21 cellular contexts compared by ENCODE assay signal in genomic region chr17:1535737-1536136, GRCh38.
"Had no signal": no experiment of that assay in that cellular context is flagged by ENCODE, and none has a peak within 500 bp of the region (broad histone marks: within the 10 kb centered on the region; RNA-seq: fewer than 3 reads in every experiment).

No MANE protein-coding gene starts in this region.

- H3K9me3 Mint-ChIP-seq: dendritic cell treated with granulocyte-macrophage colony-stimulating factor and Interleukin-4, amounts not matched to agents 40 ng/mL and 50 ng/mL, for 4 days; effector memory CD8-positive, alpha-beta T cell; endodermal cell; immature natural killer cell had no signal

- H3K4me3 Mint-ChIP-seq: dendritic cell treated with granulocyte-macrophage colony-stimulating factor and Interleukin-4, amounts not matched to agents 40 ng/mL and 50 ng/mL, for 4 days; effector memory CD8-positive, alpha-beta T cell; endodermal cell; immature natural killer cell had no signal

- DNase-seq: colonic mucosa; cortex of kidney; effector CD8-positive, alpha-beta T cell; effector memory CD8-positive, alpha-beta T cell; endodermal cell; foreskin keratinocyte; heart left ventricle; hypothalamus; immature natural killer cell; islet precursor cell; kidney; kidney glomerular epithelial cell; left ventricle myocardium superior; mesenchymal stem cell; midbrain had no signal

- H3K27me3 ChIP-seq: colonic mucosa, esophagus muscularis mucosa, foreskin keratinocyte, gastroesophageal sphincter, heart left ventricle, hepatocyte, left lung had no signal

- H3K4me2 ChIP-seq: hepatocyte had no signal

- ATAC-seq: effector memory CD8-positive, alpha-beta T cell; foreskin keratinocyte; gastroesophageal sphincter; heart left ventricle; left lung; left ventricle myocardium superior; lower lobe of right lung had no signal

- H3K27ac ChIP-seq: colonic mucosa, esophagus muscularis mucosa, foreskin keratinocyte, gastroesophageal sphincter, hepatocyte, left lung, lower lobe of right lung had no signal

- H3K27ac Mint-ChIP-seq: dendritic cell treated with granulocyte-macrophage colony-stimulating factor and Interleukin-4, amounts not matched to agents 40 ng/mL and 50 ng/mL, for 4 days; effector memory CD8-positive, alpha-beta T cell; endodermal cell; immature natural killer cell had no signal

- H3K79me2 ChIP-seq: hepatocyte had no signal

- H3K27me3 Mint-ChIP-seq: dendritic cell treated with granulocyte-macrophage colony-stimulating factor and Interleukin-4, amounts not matched to agents 40 ng/mL and 50 ng/mL, for 4 days; effector memory CD8-positive, alpha-beta T cell had no signal

- H3K9me3 ChIP-seq: colonic mucosa, esophagus muscularis mucosa, gastroesophageal sphincter, heart left ventricle, left lung, lower lobe of right lung had no signal

- H2AFZ ChIP-seq: hepatocyte had no signal

- H3K4me1 Mint-ChIP-seq: immature natural killer cell had no signal

- H3K4me3 ChIP-seq: colonic mucosa, esophagus muscularis mucosa, gastroesophageal sphincter, heart left ventricle, hepatocyte, left lung, lower lobe of right lung had no signal

- H3K4me1 ChIP-seq: colonic mucosa, foreskin keratinocyte, gastroesophageal sphincter, left lung, lower lobe of right lung had no signal
